Comparison of ENCODE assay signal across 18 cellular contexts in genomic region chr15:49864251-49864650, GRCh38.
"Had no signal": no experiment of that assay in that cellular context is flagged by ENCODE, and none has a peak within 500 bp of the region (broad histone marks: within the 10 kb centered on the region; RNA-seq: fewer than 3 reads in every experiment).

No MANE protein-coding gene starts in this region.

- H3K9me3 ChIP-seq: psoas muscle had no signal

- ATAC-seq: activated T-cell treated with anti-CD3 and anti-CD28 coated beads, Interleukin-2, amount 50 U/mL, for 72 hours; psoas muscle; stimulated activated effector memory CD8-positive, alpha-beta T cell treated with anti-CD3 and anti-CD28 coated beads, Interleukin-12 subunit alpha, Interleukin-12 subunit beta, amount 100 ng/mL, for 72 hours had no signal

- H3K27ac Mint-ChIP-seq: activated CD4-positive, alpha-beta T cell treated with anti-CD3 and anti-CD28 coated beads, Interleukin-2, amount 10 ng/mL, durations not matched to agents 24 days and 14 days; activated naive CD8-positive, alpha-beta T cell; activated T-cell treated with anti-CD3 and anti-CD28 coated beads, Interleukin-2, amount 50 U/mL, for 72 hours; stimulated activated effector memory CD8-positive, alpha-beta T cell treated with anti-CD3 and anti-CD28 coated beads, Interleukin-12 subunit alpha, Interleukin-12 subunit beta, amount 100 ng/mL, for 72 hours had no signal

- H3K36me3 ChIP-seq: brain microvascular endothelial cell had no signal

- H3K27ac ChIP-seq: brain microvascular endothelial cell had no signal

- H3K9me3 Mint-ChIP-seq: activated CD4-positive, alpha-beta T cell treated with anti-CD3 and anti-CD28 coated beads, Interleukin-2, amount 10 ng/mL, durations not matched to agents 24 days and 14 days; stimulated activated effector memory CD8-positive, alpha-beta T cell treated with anti-CD3 and anti-CD28 coated beads, Interleukin-12 subunit alpha, Interleukin-12 subunit beta, amount 100 ng/mL, for 72 hours had no signal

- H3K4me1 ChIP-seq: psoas muscle had no signal

- H3K4me3 ChIP-seq: psoas muscle had no signal

- H3K4me1 Mint-ChIP-seq: activated CD4-positive, alpha-beta T cell treated with anti-CD3 and anti-CD28 coated beads, Interleukin-2, amount 10 ng/mL, durations not matched to agents 24 days and 14 days; stimulated activated effector memory CD8-positive, alpha-beta T cell treated with anti-CD3 and anti-CD28 coated beads, Interleukin-12 subunit alpha, Interleukin-12 subunit beta, amount 100 ng/mL, for 72 hours had no signal

- H3K27me3 Mint-ChIP-seq: activated CD4-positive, alpha-beta T cell treated with anti-CD3 and anti-CD28 coated beads, Interleukin-2, amount 10 ng/mL, durations not matched to agents 24 days and 14 days had no signal

- DNase-seq: activated CD4-positive, alpha-beta T cell treated with anti-CD3 and anti-CD28 coated beads, Interleukin-2, amount 10 ng/mL, durations not matched to agents 24 days and 14 days; activated CD4-positive, CD25-positive, alpha-beta regulatory T cell; activated CD8-positive, alpha-beta memory T cell treated with anti-CD3 and anti-CD28 coated beads, Interleukin-2, amount 50 U/mL, for 48 hours; activated gamma-delta T cell; activated T-cell treated with anti-CD3 and anti-CD28 coated beads, Interleukin-2, amount 50 U/mL, for 72 hours; anterior cingulate cortex; brain microvascular endothelial cell; cortex of kidney; effector CD8-positive, alpha-beta T cell; hypothalamus; kidney glomerular epithelial cell; psoas muscle; stimulated activated CD4-positive, alpha-beta T cell treated with anti-CD3 and anti-CD28 coated beads, Interleukin-12 subunit alpha, Interleukin-12 subunit beta, amount 100 ng/mL, for 4 hours; stimulated activated CD4-positive, alpha-beta T cell treated with anti-CD3 and anti-CD28 coated beads, Interleukin-2, amount 100 ng/mL, for 24 hours; SW 1271 had no signal

- H3K36me3 Mint-ChIP-seq: activated naive CD8-positive, alpha-beta T cell had no signal

- H3K4me3 Mint-ChIP-seq: activated CD4-positive, alpha-beta T cell treated with anti-CD3 and anti-CD28 coated beads, Interleukin-2, amount 10 ng/mL, durations not matched to agents 24 days and 14 days; activated naive CD8-positive, alpha-beta T cell; activated T-cell treated with anti-CD3 and anti-CD28 coated beads, Interleukin-2, amount 50 U/mL, for 72 hours; mesothelial cell of epicardium; stimulated activated effector memory CD8-positive, alpha-beta T cell treated with anti-CD3 and anti-CD28 coated beads, Interleukin-12 subunit alpha, Interleukin-12 subunit beta, amount 100 ng/mL, for 72 hours had no signal

- H3K27me3 ChIP-seq: brain microvascular endothelial cell had no signal
